In genomic region chr1:154759196-154759595, GRCh38 we compare ENCODE assay signal across 10 cellular contexts.
DNase-seq lines count a peak whose midpoint lies in the region; ATAC-seq and TF ChIP-seq lines count a peak whose summit lies in the region.
"Had no signal": no experiment of that assay in that cellular context is flagged by ENCODE, and none has a peak within 500 bp of the region (broad histone marks: within the 10 kb centered on the region; RNA-seq: fewer than 3 reads in every experiment).

No MANE protein-coding gene starts in this region.

- H3K4me1 Mint-ChIP-seq in stimulated activated memory B cell treated with anti-CD40 and anti-IgM and Interleukin-4, amounts not matched to agents 10 μg/mL and 1 μg/mL and 100 μg/mL, for 72 hours = peaks cover 12% of the 10 kb centered on the region

- H3K9ac ChIP-seq in PC-3 (ENCODE audit: low read length) = no peak overlapping the region

- H3K9me3 ChIP-seq in right cardiac atrium (ENCODE audit: control insufficient read depth, low read length) (no peaks in the 10 kb centered on the region), PC-3 (ENCODE audit: low read length) (no peaks in the 10 kb centered on the region)
- H3K9me3 ChIP-seq: esophagus squamous epithelium, thoracic aorta had no signal

- H3K36me3 ChIP-seq in PC-3 (ENCODE audit: low read depth, low read length) = no peaks in the 10 kb centered on the region
- H3K36me3 ChIP-seq: esophagus squamous epithelium, thoracic aorta had no signal

- DNase-seq in right cardiac atrium (no peak), left cardiac atrium (no peak), PC-3 (no peak), OCI-M1 (lab: John Stamatoyannopoulos, UW) (no peak), SKM-1 treated with dmso at 0.1 percent for 144 hours (lab: John Stamatoyannopoulos, UW; ENCODE audit: unreplicated experiment) (no peak)
- DNase-seq in activated naive CD4-positive, alpha-beta T cell treated with anti-CD3 and anti-CD28 coated beads, Interleukin-2, amount 50 U/mL, for 16 hours = peak; percentile 72
- peak in 3 of 4 experiments; percentile 20 to 71 (median 49) for DNase-seq in stimulated activated CD4-positive, alpha-beta T cell treated with anti-CD3 and anti-CD28 coated beads, Interleukin-1b, Interleukin-23, amount 100 ng/mL, for 24 hours (ENCODE audit: low read depth in 4 of 4, low spot score in 1 of 4)
- DNase-seq: esophagus squamous epithelium had no signal

- no peaks in the 10 kb centered on the region for H3K9me3 Mint-ChIP-seq in stimulated activated memory B cell treated with anti-CD40 and anti-IgM and Interleukin-4, amounts not matched to agents 10 μg/mL and 1 μg/mL and 100 μg/mL, for 72 hours

- no peak overlapping the region for H3K4me2 ChIP-seq in PC-3 (ENCODE audit: low read length)

- H3K4me3 Mint-ChIP-seq in stimulated activated memory B cell treated with anti-CD40 and anti-IgM and Interleukin-4, amounts not matched to agents 10 μg/mL and 1 μg/mL and 100 μg/mL, for 72 hours = no peak overlapping the region

- H3F3A ChIP-seq in PC-3 (ENCODE audit: low read length, unreplicated experiment) = no peaks in the 10 kb centered on the region

- peak; percentile 29 to 56 for ATAC-seq in right cardiac atrium
- no peak for ATAC-seq in left cardiac atrium
- ATAC-seq in stimulated activated memory B cell treated with anti-CD40 and anti-IgM and Interleukin-4, amounts not matched to agents 10 μg/mL and 1 μg/mL and 100 μg/mL, for 72 hours = no peak
- no peak for ATAC-seq in PC-3

- H3K4me3 ChIP-seq in right cardiac atrium (ENCODE audit: low read length) (no peak overlapping the region), PC-3 (ENCODE audit: low read length) (no peak overlapping the region)
- H3K4me3 ChIP-seq: esophagus squamous epithelium, thoracic aorta had no signal

- H3K4me1 ChIP-seq in right cardiac atrium (ENCODE audit: control insufficient read depth, insufficient read depth, low read length) (no peaks in the 10 kb centered on the region), PC-3 (ENCODE audit: insufficient read depth, low read length) (no peaks in the 10 kb centered on the region)

- H3K27me3 ChIP-seq in right cardiac atrium (ENCODE audit: control insufficient read depth, insufficient read depth) = no peaks in the 10 kb centered on the region
- H3K27me3 ChIP-seq in PC-3 (ENCODE audit: low read length) = peaks cover 43% of the 10 kb centered on the region

- no peaks in the 10 kb centered on the region for H3K79me2 ChIP-seq in PC-3 (ENCODE audit: low read length)

- H4K20me1 ChIP-seq in PC-3 (ENCODE audit: low read length) = no peaks in the 10 kb centered on the region

- H3K9me2 ChIP-seq in PC-3 (replicated peaks; ENCODE audit: low read length) = no peaks in the 10 kb centered on the region

- CTCF ChIA-PET in PC-3 (lab: Charles Lee) = interaction anchor here (0.5 kb wide), 1 partner anchor 46 kb away, joined by 3 read pairs; no protein-coding TSS in a partner anchor

- intact Hi-C loops in right cardiac atrium (cut with DNase I) = loop anchor here in 2 of 4 donors (10.0 kb wide), 3 partner anchors 94 to 194 kb away; partner anchors contain the start of genes CHRNB2 (in 1 of the 2) and KCNN3 (in 1 of the 2)
- intact Hi-C loops in left cardiac atrium (cut with DNase I) = loop anchor here (10.0 kb wide), 2 partner anchors 64 to 194 kb away; partner anchors contain the start of gene CHRNB2 (in 1 of the 2)
- intact Hi-C loops in PC-3 (cut with micrococcal nuclease) = no loop called here

- H3K27ac ChIP-seq in right cardiac atrium (ENCODE audit: low read length) (no peak overlapping the region), PC-3 (ENCODE audit: low read length) (no peak overlapping the region)
- H3K27ac ChIP-seq: thoracic aorta had no signal

- POLR2A ChIA-PET in PC-3 (lab: Charles Lee; ENCODE audit: unreplicated experiment) = no interaction called here

- H3K36me3 Mint-ChIP-seq in stimulated activated memory B cell treated with anti-CD40 and anti-IgM and Interleukin-4, amounts not matched to agents 10 μg/mL and 1 μg/mL and 100 μg/mL, for 72 hours = no peaks in the 10 kb centered on the region

- H2AFZ ChIP-seq in PC-3 (ENCODE audit: low read length) = no peak overlapping the region

- peaks cover 56% of the 10 kb centered on the region for H3K27me3 Mint-ChIP-seq in stimulated activated memory B cell treated with anti-CD40 and anti-IgM and Interleukin-4, amounts not matched to agents 10 μg/mL and 1 μg/mL and 100 μg/mL, for 72 hours

- 68% methylated on average over 7 of the region's 7 CpGs for WGBS in right cardiac atrium

- no TSS peak for BruUV-seq in PC-3 (replicated peaks; lab: Mats Ljungman, UMichigan)

- no peak for TF ChIP-seq CTCF in PC-3 (conservative IDR thresholded peaks at IDR 0.05; ENCODE audit: low read depth, low read length)

- H3K27ac Mint-ChIP-seq in stimulated activated memory B cell treated with anti-CD40 and anti-IgM and Interleukin-4, amounts not matched to agents 10 μg/mL and 1 μg/mL and 100 μg/mL, for 72 hours = no peak overlapping the region

Comparison
In these comparisons a context has a peak if more than half of its experiments do, and no peak if none do; other contexts are left out.
1. ATAC-seq: peak in right cardiac atrium (2 of 2); none in left cardiac atrium (0 of 2), stimulated activated memory B cell treated with anti-CD40 and anti-IgM and Interleukin-4, amounts not matched to agents 10 μg/mL and 1 μg/mL and 100 μg/mL, for 72 hours (single experiment) and PC-3 (single experiment).
2. DNase-seq: peak in activated naive CD4-positive, alpha-beta T cell treated with anti-CD3 and anti-CD28 coated beads, Interleukin-2, amount 50 U/mL, for 16 hours (single experiment) and stimulated activated CD4-positive, alpha-beta T cell treated with anti-CD3 and anti-CD28 coated beads, Interleukin-1b, Interleukin-23, amount 100 ng/mL, for 24 hours (3 of 4); none in right cardiac atrium (0 of 3), left cardiac atrium (single experiment), PC-3 (single experiment), OCI-M1 (single experiment) and SKM-1 treated with dmso at 0.1 percent for 144 hours (single experiment).